ENCODE assay signal across 17 cellular contexts in genomic region chrX:69282893-69283690, GRCh38.
"Had no signal": no experiment of that assay in that cellular context is flagged by ENCODE, and none has a peak within 500 bp of the region (broad histone marks: within the 10 kb centered on the region; RNA-seq: fewer than 3 reads in every experiment).

No MANE protein-coding gene starts in this region.

- H3K4me3 Mint-ChIP-seq: activated T-cell treated with anti-CD3 and anti-CD28 coated beads, Interleukin-2, amount 50 U/mL, for 24 hours; natural killer cell treated with Interleukin-12 subunit alpha and Interleukin-12 subunit beta and Interleukin-15 and Interleukin-18, amount 100 ng/mL, for 72 hours; stimulated activated naive CD8-positive, alpha-beta T cell treated with anti-CD3 and anti-CD28 coated beads, Interleukin-15, Interleukin-2, amounts not matched to agents 100 ng/mL and 50 ng/mL, for 24 hours; T-helper 17 cell had no signal

- H3K27me3 Mint-ChIP-seq: stimulated activated naive CD8-positive, alpha-beta T cell treated with anti-CD3 and anti-CD28 coated beads, Interleukin-15, Interleukin-2, amounts not matched to agents 100 ng/mL and 50 ng/mL, for 24 hours; T-helper 17 cell had no signal

- H3K27me3 ChIP-seq: foreskin keratinocyte, upper lobe of right lung had no signal

- H3K9me3 ChIP-seq: esophagus squamous epithelium, heart left ventricle, left ventricle myocardium inferior, upper lobe of right lung had no signal

- ATAC-seq: activated naive CD4-positive, alpha-beta T cell treated with anti-CD3 and anti-CD28 coated beads, Interleukin-2, amount 50 U/mL, for 72 hours; foreskin keratinocyte; heart left ventricle; natural killer cell treated with Interleukin-12 subunit alpha and Interleukin-12 subunit beta and Interleukin-15 and Interleukin-18, amount 100 ng/mL, for 72 hours; T-helper 17 cell; upper lobe of right lung had no signal

- H3K36me3 Mint-ChIP-seq: activated naive CD4-positive, alpha-beta T cell treated with anti-CD3 and anti-CD28 coated beads, Interleukin-2, amount 50 U/mL, for 72 hours; natural killer cell treated with Interleukin-12 subunit alpha and Interleukin-12 subunit beta and Interleukin-15 and Interleukin-18, amount 100 ng/mL, for 72 hours had no signal

- H3K36me3 ChIP-seq: esophagus squamous epithelium, heart left ventricle, left ventricle myocardium inferior, upper lobe of right lung had no signal

- H3K9me3 Mint-ChIP-seq: activated naive CD4-positive, alpha-beta T cell treated with anti-CD3 and anti-CD28 coated beads, Interleukin-2, amount 50 U/mL, for 72 hours; activated T-cell treated with anti-CD3 and anti-CD28 coated beads, Interleukin-2, amount 50 U/mL, for 24 hours; natural killer cell treated with Interleukin-12 subunit alpha and Interleukin-12 subunit beta and Interleukin-15 and Interleukin-18, amount 100 ng/mL, for 72 hours; stimulated activated naive CD8-positive, alpha-beta T cell treated with anti-CD3 and anti-CD28 coated beads, Interleukin-15, Interleukin-2, amounts not matched to agents 100 ng/mL and 50 ng/mL, for 24 hours had no signal

- H3K4me1 Mint-ChIP-seq: T-helper 17 cell had no signal

- H3K27ac ChIP-seq: esophagus squamous epithelium, foreskin keratinocyte, heart left ventricle, left ventricle myocardium inferior, upper lobe of right lung had no signal

- DNase-seq: activated CD4-positive, CD25-positive, alpha-beta regulatory T cell; activated effector memory CD4-positive, alpha-beta T cell treated with anti-CD3 and anti-CD28 coated beads, Interleukin-2, amount 50 U/mL, for 16 hours; activated T-cell treated with anti-CD3 and anti-CD28 coated beads, Interleukin-2, amount 50 U/mL, for 24 hours; amniotic stem cell; esophagus squamous epithelium; foreskin keratinocyte; heart left ventricle; islet precursor cell; left ventricle myocardium inferior; mesenchymal stem cell; stimulated activated CD4-positive, alpha-beta T cell treated with anti-CD3 and anti-CD28 coated beads, Interleukin-12 subunit alpha, Interleukin-12 subunit beta, amount 100 ng/mL, for 4 hours; stimulated activated CD4-positive, alpha-beta T cell treated with anti-CD3 and anti-CD28 coated beads, Interleukin-2, amount 100 ng/mL, for 48 hours; T-helper 17 cell; upper lobe of right lung had no signal

- H3K27ac Mint-ChIP-seq: activated naive CD4-positive, alpha-beta T cell treated with anti-CD3 and anti-CD28 coated beads, Interleukin-2, amount 50 U/mL, for 72 hours; activated T-cell treated with anti-CD3 and anti-CD28 coated beads, Interleukin-2, amount 50 U/mL, for 24 hours; natural killer cell treated with Interleukin-12 subunit alpha and Interleukin-12 subunit beta and Interleukin-15 and Interleukin-18, amount 100 ng/mL, for 72 hours; stimulated activated naive CD8-positive, alpha-beta T cell treated with anti-CD3 and anti-CD28 coated beads, Interleukin-15, Interleukin-2, amounts not matched to agents 100 ng/mL and 50 ng/mL, for 24 hours; T-helper 17 cell had no signal

- H3K4me3 ChIP-seq: esophagus squamous epithelium, heart left ventricle, left ventricle myocardium inferior, upper lobe of right lung had no signal
